ENCODE assay signal across 1 cellular context in the genomic region with DNA sequence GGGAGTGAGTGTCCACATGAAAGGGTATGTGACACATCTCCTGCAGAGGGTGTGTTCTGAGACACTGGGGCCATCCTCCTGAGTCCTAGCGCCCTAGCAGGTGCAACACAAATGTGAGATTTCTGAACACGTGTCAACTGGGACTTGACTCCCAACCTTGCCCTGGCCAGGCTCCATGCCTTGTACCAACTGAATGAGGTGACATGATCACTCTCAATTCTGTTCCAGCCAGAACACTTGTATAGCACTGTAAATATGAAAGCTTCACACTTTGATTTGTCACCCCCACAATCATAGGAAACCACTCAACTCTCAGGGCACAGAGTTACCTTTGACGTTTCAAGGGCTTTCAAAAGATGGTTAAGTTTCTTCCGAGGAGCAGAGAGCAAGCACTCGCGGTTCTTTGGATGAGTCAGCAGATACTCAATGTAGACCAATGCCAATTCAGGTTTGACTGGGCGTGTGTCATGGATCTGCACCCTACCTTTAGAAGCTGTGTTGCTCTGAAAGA.
A peak's percentile ranks its signal among the peaks of the same experiment; 100 is the strongest.
TF ChIP-seq lines count a peak whose summit lies in the region.

No MANE protein-coding gene starts in this region.

TF ChIP-seq in IMR-90, 13 proteins besides CTCF, POLR2A, EP300 and RAD21 (continued from another document):
- TF ChIP-seq, protein P1, sequence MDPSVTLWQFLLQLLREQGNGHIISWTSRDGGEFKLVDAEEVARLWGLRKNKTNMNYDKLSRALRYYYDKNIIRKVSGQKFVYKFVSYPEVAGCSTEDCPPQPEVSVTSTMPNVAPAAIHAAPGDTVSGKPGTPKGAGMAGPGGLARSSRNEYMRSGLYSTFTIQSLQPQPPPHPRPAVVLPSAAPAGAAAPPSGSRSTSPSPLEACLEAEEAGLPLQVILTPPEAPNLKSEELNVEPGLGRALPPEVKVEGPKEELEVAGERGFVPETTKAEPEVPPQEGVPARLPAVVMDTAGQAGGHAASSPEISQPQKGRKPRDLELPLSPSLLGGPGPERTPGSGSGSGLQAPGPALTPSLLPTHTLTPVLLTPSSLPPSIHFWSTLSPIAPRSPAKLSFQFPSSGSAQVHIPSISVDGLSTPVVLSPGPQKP (IDR thresholded peaks at IDR 0.05; ENCODE audit: borderline replicate concordance, low read depth, low read length), result no peak
- TF ChIP-seq MAFK (IDR thresholded peaks at IDR 0.05; ENCODE audit: low read depth, low read length), result peak; percentile 40; the same call in 1 of the 2 replicates
- TF ChIP-seq RFX5 (IDR thresholded peaks at IDR 0.05; ENCODE audit: low read depth, low read length), result no peak
- TF ChIP-seq, protein P2, sequence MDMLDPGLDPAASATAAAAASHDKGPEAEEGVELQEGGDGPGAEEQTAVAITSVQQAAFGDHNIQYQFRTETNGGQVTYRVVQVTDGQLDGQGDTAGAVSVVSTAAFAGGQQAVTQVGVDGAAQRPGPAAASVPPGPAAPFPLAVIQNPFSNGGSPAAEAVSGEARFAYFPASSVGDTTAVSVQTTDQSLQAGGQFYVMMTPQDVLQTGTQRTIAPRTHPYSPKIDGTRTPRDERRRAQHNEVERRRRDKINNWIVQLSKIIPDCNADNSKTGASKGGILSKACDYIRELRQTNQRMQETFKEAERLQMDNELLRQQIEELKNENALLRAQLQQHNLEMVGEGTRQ (IDR thresholded peaks at IDR 0.05; ENCODE audit: low read depth, low read length), result no peak
- TF ChIP-seq RCOR1 (IDR thresholded peaks at IDR 0.05; ENCODE audit: insufficient replicate concordance, low read length), result no peak
- TF ChIP-seq MAZ (IDR thresholded peaks at IDR 0.05; ENCODE audit: borderline replicate concordance, low read depth, low read length), result no peak
- TF ChIP-seq CHD1 (IDR thresholded peaks at IDR 0.05; ENCODE audit: low read depth, low read length), result no peak
- TF ChIP-seq MXI1 (IDR thresholded peaks at IDR 0.05; ENCODE audit: borderline replicate concordance, low read depth, low read length), result no peak
